In genomic region chr11:64759131-64759721, GRCh38 we compare ENCODE assay signal across 11 cellular contexts. TPM values are rescaled to one million over a fixed set of nuclear protein-coding genes. Genes with fewer than 3 reads are reported as not detected.
A peak's percentile ranks its signal among the peaks of the same experiment; 100 is the strongest.
DNase-seq lines count a peak whose midpoint lies in the region; FAIRE-seq and TF ChIP-seq lines count a peak whose summit lies in the region.
"Had no signal": no experiment of that assay in that cellular context is flagged by ENCODE, and none has a peak within 500 bp of the region (broad histone marks: within the 10 kb centered on the region; RNA-seq: fewer than 3 reads in every experiment).

No MANE protein-coding gene starts in this region.

- H3K4me1 Mint-ChIP-seq in glutamatergic neuron (ENCODE audit: low read depth, unreplicated experiment), result peaks cover 17% of the 10 kb centered on the region

- peaks cover 9% of the 10 kb centered on the region for H3K36me3 ChIP-seq in rectal smooth muscle tissue (ENCODE audit: control insufficient read depth, insufficient read depth, low read length)

- H3K27me3 Mint-ChIP-seq in glutamatergic neuron (ENCODE audit: unreplicated experiment), result peaks cover 6% of the 10 kb centered on the region
- H3K27me3 Mint-ChIP-seq: activated CD4-positive, alpha-beta T cell treated with anti-CD3 and anti-CD28 coated beads, Interleukin-2, amount 10 ng/mL, durations not matched to agents 24 days and 14 days had no signal

- POLR2A ChIA-PET in RWPE1 (lab: Yijun Ruan, JAX; ENCODE audit: low non-redundant PET), result no interaction called here

- CTCF ChIA-PET in RWPE1 (lab: Yijun Ruan, JAX), result no interaction called here

- H3K27ac ChIP-seq in RWPE1, result peak overlapping the region; percentile 85; the same call in 1 of the 2 replicates
- peak overlapping the region; percentile 87 for H3K27ac ChIP-seq in rectal smooth muscle tissue (ENCODE audit: low read depth, low read length)
- H3K27ac ChIP-seq: parathyroid adenoma had no signal

- no peak overlapping the region for H3K9ac ChIP-seq in rectal smooth muscle tissue (ENCODE audit: low read length)
- H3K9ac ChIP-seq: parathyroid adenoma had no signal

- peaks cover 45% of the 10 kb centered on the region for H3K4me1 ChIP-seq in rectal smooth muscle tissue (ENCODE audit: control insufficient read depth, insufficient read depth, low read length)

- H3K4me3 ChIP-seq in rectal smooth muscle tissue (ENCODE audit: low read length), result peak overlapping the region; percentile 60

- no peak for FAIRE-seq in RCC 7860 (lab: Jason Lieb, UNC)

- no peaks in the 10 kb centered on the region for H3K27me3 ChIP-seq in rectal smooth muscle tissue (ENCODE audit: control insufficient read depth, insufficient read depth, low read length)

- DNase-seq in RWPE1 (ENCODE audit: low spot score), result no peak
- DNase-seq in glutamatergic neuron, result no peak
- no peak for DNase-seq in NCI-H526 treated with DMSO at 0.1 percent for 48 hours (lab: John Stamatoyannopoulos, UW)
- DNase-seq in RCC 7860 (ENCODE audit: low spot score), result no peak
- no peak for DNase-seq in HuH-7.5 (ENCODE audit: low spot score)
- DNase-seq: activated CD4-positive, alpha-beta T cell treated with anti-CD3 and anti-CD28 coated beads, Interleukin-2, amount 10 ng/mL, durations not matched to agents 24 days and 14 days; erythroblast; stimulated activated naive CD8-positive, alpha-beta T cell treated with anti-CD3 and anti-CD28 coated beads, Interleukin-15, Interleukin-2, amounts not matched to agents 100 U/mL and 50 U/mL, for 24 hours had no signal

- H3K36me3 Mint-ChIP-seq in glutamatergic neuron (ENCODE audit: unreplicated experiment), result no peaks in the 10 kb centered on the region

- H3K9me3 Mint-ChIP-seq in glutamatergic neuron (ENCODE audit: unreplicated experiment), result peaks cover 6% of the 10 kb centered on the region
- H3K9me3 Mint-ChIP-seq: activated CD4-positive, alpha-beta T cell treated with anti-CD3 and anti-CD28 coated beads, Interleukin-2, amount 10 ng/mL, durations not matched to agents 24 days and 14 days had no signal

- TF ChIP-seq CTCF in RWPE1 (conservative IDR thresholded peaks at IDR 0.05; ENCODE audit: low read depth) (no peak), glutamatergic neuron (IDR thresholded peaks at IDR 0.05; ENCODE audit: partially characterized antibody, unreplicated experiment) (no peak)

- no peak overlapping the region for H3K27ac Mint-ChIP-seq in glutamatergic neuron (ENCODE audit: unreplicated experiment)

- peak overlapping the region; percentile 52 for H3K4me3 Mint-ChIP-seq in glutamatergic neuron (ENCODE audit: unreplicated experiment)
- H3K4me3 Mint-ChIP-seq: activated CD4-positive, alpha-beta T cell treated with anti-CD3 and anti-CD28 coated beads, Interleukin-2, amount 10 ng/mL, durations not matched to agents 24 days and 14 days had no signal

RNA-seq across cellular contexts. Expression of gene PYGM, which starts 0.5 kb away (rescaled TPM):
- 5.5 TPM for total RNA-seq in glutamatergic neuron (ENCODE audit: unreplicated experiment)

RNA-seq across cellular contexts. Expression of gene RASGRP2, which starts 15.3 kb away (rescaled TPM):
- 2.9 TPM for total RNA-seq in glutamatergic neuron (ENCODE audit: unreplicated experiment)
- total RNA-seq: NCI-H460 had no signal

RNA-seq across cellular contexts. Expression of gene SF1, which starts 19.1 kb away (rescaled TPM):
- 415 TPM for total RNA-seq in glutamatergic neuron (ENCODE audit: unreplicated experiment)

RNA-seq across cellular contexts. Expression of gene NRXN2, which starts 36.2 kb away (rescaled TPM):
- total RNA-seq in glutamatergic neuron (ENCODE audit: unreplicated experiment), result 50.4 TPM

RNA-seq across cellular contexts. Expression of gene MAP4K2, which starts 43.8 kb away (rescaled TPM):
- total RNA-seq in glutamatergic neuron (ENCODE audit: unreplicated experiment), result 15.9 TPM
